Comparison of ENCODE assay signal across 2 cellular contexts in the genomic region with DNA sequence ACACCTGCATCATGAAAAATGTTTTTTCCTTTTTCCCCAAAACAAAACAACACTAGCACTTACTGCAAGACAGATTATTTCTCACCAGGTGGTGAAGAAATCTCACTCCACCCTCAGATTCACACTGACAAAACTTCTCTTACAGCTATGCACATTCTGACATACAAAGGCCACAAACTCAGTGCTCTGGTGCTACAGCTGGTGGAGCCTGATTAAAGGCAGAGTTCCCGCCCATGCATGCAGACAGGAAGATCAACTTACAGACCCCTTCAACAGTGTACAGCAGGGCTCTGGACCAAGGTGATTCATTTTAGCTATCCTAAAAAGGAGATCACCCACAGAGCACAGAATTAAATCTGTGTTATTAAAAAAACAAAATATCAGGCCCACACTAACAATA.
TF ChIP-seq lines count a peak whose summit lies in the region.

No MANE protein-coding gene starts in this region.

TF ChIP-seq in SK-N-SH, 30 proteins besides CTCF, POLR2A, EP300 and RAD21 (continued from another document):
- TF ChIP-seq, protein P1, sequence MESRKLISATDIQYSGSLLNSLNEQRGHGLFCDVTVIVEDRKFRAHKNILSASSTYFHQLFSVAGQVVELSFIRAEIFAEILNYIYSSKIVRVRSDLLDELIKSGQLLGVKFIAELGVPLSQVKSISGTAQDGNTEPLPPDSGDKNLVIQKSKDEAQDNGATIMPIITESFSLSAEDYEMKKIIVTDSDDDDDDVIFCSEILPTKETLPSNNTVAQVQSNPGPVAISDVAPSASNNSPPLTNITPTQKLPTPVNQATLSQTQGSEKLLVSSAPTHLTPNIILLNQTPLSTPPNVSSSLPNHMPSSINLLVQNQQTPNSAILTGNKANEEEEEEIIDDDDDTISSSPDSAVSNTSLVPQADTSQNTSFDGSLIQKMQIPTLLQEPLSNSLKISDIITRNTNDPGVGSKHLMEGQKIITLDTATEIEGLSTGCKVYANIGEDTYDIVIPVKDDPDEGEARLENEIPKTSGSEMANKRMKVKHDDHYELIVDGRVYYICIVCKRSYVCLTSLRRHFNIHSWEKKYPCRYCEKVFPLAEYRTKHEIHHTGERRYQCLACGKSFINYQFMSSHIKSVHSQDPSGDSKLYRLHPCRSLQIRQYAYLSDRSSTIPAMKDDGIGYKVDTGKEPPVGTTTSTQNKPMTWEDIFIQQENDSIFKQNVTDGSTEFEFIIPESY (IDR thresholded peaks at IDR 0.05; ENCODE audit: borderline replicate concordance, low read depth): no peak
- TF ChIP-seq, protein P2, sequence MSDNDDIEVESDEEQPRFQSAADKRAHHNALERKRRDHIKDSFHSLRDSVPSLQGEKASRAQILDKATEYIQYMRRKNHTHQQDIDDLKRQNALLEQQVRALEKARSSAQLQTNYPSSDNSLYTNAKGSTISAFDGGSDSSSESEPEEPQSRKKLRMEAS (IDR thresholded peaks at IDR 0.05; ENCODE audit: low read depth): no peak
- TF ChIP-seq FOSL2 (IDR thresholded peaks at IDR 0.05; ENCODE audit: borderline replicate concordance, low read depth) (no peak), TAF1 (IDR thresholded peaks at IDR 0.05; ENCODE audit: borderline replicate concordance, low read depth, low read length) (no peak), GABPA (IDR thresholded peaks at IDR 0.05; ENCODE audit: low read depth) (no peak), RCOR1 (IDR thresholded peaks at IDR 0.05; ENCODE audit: low read length) (no peak), NRF1 (IDR thresholded peaks at IDR 0.05; ENCODE audit: low read depth, low read length) (no peak), TCF12 (IDR thresholded peaks at IDR 0.05) (no peak)

TF ChIP-seq in SK-N-SH treated with all-trans-retinoic acid at 6 μM for 48 hours, 23 proteins besides CTCF, POLR2A, EP300 and RAD21 (continued from another document):
- TF ChIP-seq, protein P3, sequence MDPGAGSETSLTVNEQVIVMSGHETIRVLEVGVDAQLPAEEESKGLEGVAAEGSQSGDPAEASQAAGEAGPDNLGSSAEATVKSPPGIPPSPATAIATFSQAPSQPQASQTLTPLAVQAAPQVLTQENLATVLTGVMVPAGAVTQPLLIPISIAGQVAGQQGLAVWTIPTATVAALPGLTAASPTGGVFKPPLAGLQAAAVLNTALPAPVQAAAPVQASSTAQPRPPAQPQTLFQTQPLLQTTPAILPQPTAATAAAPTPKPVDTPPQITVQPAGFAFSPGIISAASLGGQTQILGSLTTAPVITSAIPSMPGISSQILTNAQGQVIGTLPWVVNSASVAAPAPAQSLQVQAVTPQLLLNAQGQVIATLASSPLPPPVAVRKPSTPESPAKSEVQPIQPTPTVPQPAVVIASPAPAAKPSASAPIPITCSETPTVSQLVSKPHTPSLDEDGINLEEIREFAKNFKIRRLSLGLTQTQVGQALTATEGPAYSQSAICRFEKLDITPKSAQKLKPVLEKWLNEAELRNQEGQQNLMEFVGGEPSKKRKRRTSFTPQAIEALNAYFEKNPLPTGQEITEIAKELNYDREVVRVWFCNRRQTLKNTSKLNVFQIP (CRISPR knock-in tag; IDR thresholded peaks at IDR 0.05; ENCODE audit: borderline replicate concordance, low read depth): no peak
TF ChIP-seq in SK-N-SH treated with all-trans-retinoic acid at 6 μM for 48 hours: peak in this region for 0.
